Comparison of ENCODE assay signal across 1 cellular context in genomic region chr11:109120341-109120740, GRCh38.
TF ChIP-seq lines count a peak whose summit lies in the region.

No MANE protein-coding gene starts in this region.

TF ChIP-seq in WTC11, 78 proteins besides CTCF, POLR2A, EP300 and RAD21 (continued from another document):
- TF ChIP-seq AR (CRISPR knock-in tag; IDR thresholded peaks at IDR 0.05) = no peak
- TF ChIP-seq CREM (CRISPR knock-in tag; IDR thresholded peaks at IDR 0.05) = no peak
- no peak for TF ChIP-seq ZNF219 (CRISPR knock-in tag; IDR thresholded peaks at IDR 0.05; ENCODE audit: borderline replicate concordance)
- TF ChIP-seq TEAD4 (CRISPR knock-in tag; IDR thresholded peaks at IDR 0.05) = no peak
- TF ChIP-seq RORB (CRISPR knock-in tag; IDR thresholded peaks at IDR 0.05) = no peak
- TF ChIP-seq ESRRA (CRISPR knock-in tag; IDR thresholded peaks at IDR 0.05; ENCODE audit: borderline replicate concordance) = no peak
- no peak for TF ChIP-seq CDX4 (CRISPR knock-in tag; IDR thresholded peaks at IDR 0.05; ENCODE audit: borderline replicate concordance)
- no peak for TF ChIP-seq NR3C1 (CRISPR knock-in tag; conservative IDR thresholded peaks at IDR 0.05; ENCODE audit: low read depth)
- no peak for TF ChIP-seq ZNF416 (CRISPR knock-in tag; IDR thresholded peaks at IDR 0.05)
- TF ChIP-seq, protein P1, sequence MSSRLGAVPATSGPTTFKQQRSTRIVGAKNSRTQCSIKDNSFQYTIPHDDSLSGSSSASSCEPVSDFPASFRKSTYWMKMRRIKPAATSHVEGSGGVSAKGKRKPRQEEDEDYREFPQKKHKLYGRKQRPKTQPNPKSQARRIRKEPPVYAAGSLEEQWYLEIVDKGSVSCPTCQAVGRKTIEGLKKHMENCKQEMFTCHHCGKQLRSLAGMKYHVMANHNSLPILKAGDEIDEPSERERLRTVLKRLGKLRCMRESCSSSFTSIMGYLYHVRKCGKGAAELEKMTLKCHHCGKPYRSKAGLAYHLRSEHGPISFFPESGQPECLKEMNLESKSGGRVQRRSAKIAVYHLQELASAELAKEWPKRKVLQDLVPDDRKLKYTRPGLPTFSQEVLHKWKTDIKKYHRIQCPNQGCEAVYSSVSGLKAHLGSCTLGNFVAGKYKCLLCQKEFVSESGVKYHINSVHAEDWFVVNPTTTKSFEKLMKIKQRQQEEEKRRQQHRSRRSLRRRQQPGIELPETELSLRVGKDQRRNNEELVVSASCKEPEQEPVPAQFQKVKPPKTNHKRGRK (CRISPR knock-in tag; IDR thresholded peaks at IDR 0.05; ENCODE audit: borderline replicate concordance) = no peak
- TF ChIP-seq HMGA2 (CRISPR knock-in tag; IDR thresholded peaks at IDR 0.05) = no peak
- no peak for TF ChIP-seq ZNF317 (CRISPR knock-in tag; IDR thresholded peaks at IDR 0.05; ENCODE audit: borderline replicate concordance, low read depth)
- TF ChIP-seq, protein P2, sequence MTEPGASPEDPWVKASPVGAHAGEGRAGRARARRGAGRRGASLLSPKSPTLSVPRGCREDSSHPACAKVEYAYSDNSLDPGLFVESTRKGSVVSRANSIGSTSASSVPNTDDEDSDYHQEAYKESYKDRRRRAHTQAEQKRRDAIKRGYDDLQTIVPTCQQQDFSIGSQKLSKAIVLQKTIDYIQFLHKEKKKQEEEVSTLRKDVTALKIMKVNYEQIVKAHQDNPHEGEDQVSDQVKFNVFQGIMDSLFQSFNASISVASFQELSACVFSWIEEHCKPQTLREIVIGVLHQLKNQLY (CRISPR knock-in tag; IDR thresholded peaks at IDR 0.05) = no peak
- TF ChIP-seq MYBL2 (CRISPR knock-in tag; IDR thresholded peaks at IDR 0.05) = no peak
- TF ChIP-seq ELF4 (CRISPR knock-in tag; IDR thresholded peaks at IDR 0.05; ENCODE audit: low read depth) = no peak
- TF ChIP-seq MXD4 (CRISPR knock-in tag; IDR thresholded peaks at IDR 0.05; ENCODE audit: borderline replicate concordance) = no peak
- TF ChIP-seq GABPB1 (CRISPR knock-in tag; IDR thresholded peaks at IDR 0.05) = no peak
- TF ChIP-seq GRHL2 (CRISPR knock-in tag; IDR thresholded peaks at IDR 0.05; ENCODE audit: insufficient replicate concordance, severe bottlenecking) = no peak
